Comparison of ENCODE assay signal across 13 cellular contexts in genomic region chr17:75133001-75133400, GRCh38. TPM values are rescaled to one million over a fixed set of nuclear protein-coding genes. Genes with fewer than 3 reads are reported as not detected.
DNase-seq lines count a peak whose midpoint lies in the region; ATAC-seq, FAIRE-seq and TF ChIP-seq lines count a peak whose summit lies in the region.
"Had no signal": no experiment of that assay in that cellular context is flagged by ENCODE, and none has a peak within 500 bp of the region (broad histone marks: within the 10 kb centered on the region; RNA-seq: fewer than 3 reads in every experiment).

No MANE protein-coding gene starts in this region.

- peaks cover 4% of the 10 kb centered on the region for H4K20me1 ChIP-seq in osteoblast (ENCODE audit: insufficient read depth, low read length)

- H3K79me2 ChIP-seq in osteoblast (ENCODE audit: insufficient read depth, low read length) = peaks cover 4% of the 10 kb centered on the region

- peak overlapping the region; percentile 19 for H3K4me3 Mint-ChIP-seq in activated T-cell treated with anti-CD3 and anti-CD28 coated beads, Interleukin-2, amount 50 U/mL, for 4 hours

- H2AFZ ChIP-seq in osteoblast (ENCODE audit: low read length) = no peak overlapping the region

- H3K4me3 ChIP-seq in SK-N-MC = no peak overlapping the region
- H3K4me3 ChIP-seq in osteoblast (ENCODE audit: insufficient read depth, low read length) = no peak overlapping the region
- H3K4me3 ChIP-seq: gastroesophageal sphincter had no signal

- no peak for ATAC-seq in activated T-cell treated with anti-CD3 and anti-CD28 coated beads, Interleukin-2, amount 50 U/mL, for 4 hours
- ATAC-seq: gastroesophageal sphincter had no signal

- no peak overlapping the region for H3K4me2 ChIP-seq in osteoblast (ENCODE audit: insufficient read depth, low read length)

- H3K9me3 Mint-ChIP-seq in activated T-cell treated with anti-CD3 and anti-CD28 coated beads, Interleukin-2, amount 50 U/mL, for 4 hours = no peaks in the 10 kb centered on the region
- H3K9me3 Mint-ChIP-seq: endodermal cell had no signal

- H3K36me3 ChIP-seq in SK-N-MC (ENCODE audit: insufficient read depth, low read length) (peaks cover 36% of the 10 kb centered on the region), osteoblast (ENCODE audit: insufficient read depth, low read length) (peaks cover 34% of the 10 kb centered on the region)

- no peak for DNase-seq in activated T-cell treated with anti-CD3 and anti-CD28 coated beads, Interleukin-2, amount 50 U/mL, for 4 hours
- no peak for DNase-seq in activated T-cell treated with anti-CD3 and anti-CD28 coated beads, Interleukin-2, amount 50 U/mL, for 1 hour
- DNase-seq in SK-N-MC (ENCODE audit: low read depth, low spot score) (no peak), osteoblast (ENCODE audit: insufficient read length, low spot score, missing footprints) (peak; percentile 44), urothelium cell line (ENCODE audit: low spot score) (no peak), NCI-H2029 treated with DMSO at 0.1 percent for 48 hours (lab: John Stamatoyannopoulos, UW) (no peak)
- DNase-seq: endodermal cell, islet precursor cell, NCI-H2029, SHP77 had no signal

- H3K9ac ChIP-seq in SK-N-MC (ENCODE audit: insufficient read length) = no peak overlapping the region

- H3K27me3 Mint-ChIP-seq in activated T-cell treated with anti-CD3 and anti-CD28 coated beads, Interleukin-2, amount 50 U/mL, for 4 hours (ENCODE audit: low read depth) = no peaks in the 10 kb centered on the region

- peaks cover 12% of the 10 kb centered on the region for H3K4me1 Mint-ChIP-seq in activated T-cell treated with anti-CD3 and anti-CD28 coated beads, Interleukin-2, amount 50 U/mL, for 4 hours (ENCODE audit: low read depth)

- H3K9me3 ChIP-seq in SK-N-MC (ENCODE audit: low read depth, low read length) (no peaks in the 10 kb centered on the region), osteoblast (ENCODE audit: low read depth, low read length) (no peaks in the 10 kb centered on the region)
- H3K9me3 ChIP-seq: gastroesophageal sphincter had no signal

- peaks cover 14% of the 10 kb centered on the region for H3K36me3 Mint-ChIP-seq in activated T-cell treated with anti-CD3 and anti-CD28 coated beads, Interleukin-2, amount 50 U/mL, for 4 hours (ENCODE audit: insufficient read depth)

- TF ChIP-seq CTCF in osteoblast (IDR thresholded peaks at IDR 0.05; ENCODE audit: extremely low read depth, low read depth, low read length) = no peak

- no peaks in the 10 kb centered on the region for H3K27me3 ChIP-seq in osteoblast (ENCODE audit: insufficient read depth, low read length)
- H3K27me3 ChIP-seq: gastroesophageal sphincter had no signal

- FAIRE-seq in urothelium cell line (lab: Jason Lieb, UNC) = no peak
- FAIRE-seq: bronchial epithelial cell, GM12891 had no signal

- H3K27ac ChIP-seq in SK-N-MC (peak overlapping the region; percentile 74; the same call in 1 of the 2 replicates), osteoblast (ENCODE audit: low read depth, low read length) (no peak overlapping the region)

- peaks cover 7% of the 10 kb centered on the region for H3K4me1 ChIP-seq in osteoblast (ENCODE audit: insufficient read depth, low read length)

RNA-seq across cellular contexts. Expression of gene NT5C, which starts 1.5 kb away (rescaled TPM):
- total RNA-seq in activated T-cell treated with anti-CD3 and anti-CD28 coated beads, Interleukin-2, amount 50 U/mL, for 4 hours = 100 to 1,000 TPM in 1 of 3 donors, 10 to 100 TPM in 2; 91.0 to 103 (median 91.4) TPM
- 48.1 and 53.9 TPM in 2 replicates for total RNA-seq in osteoblast

RNA-seq across cellular contexts. Expression of gene JPT1, which starts 21.3 kb away (rescaled TPM):
- total RNA-seq in activated T-cell treated with anti-CD3 and anti-CD28 coated beads, Interleukin-2, amount 50 U/mL, for 4 hours = 100 to 1,000 TPM; 161 to 182 (median 167) TPM
- 55.7 and 60.8 TPM in 2 replicates for total RNA-seq in osteoblast

RNA-seq across cellular contexts. Expression of gene ARMC7, which starts 23.2 kb away (rescaled TPM):
- total RNA-seq in activated T-cell treated with anti-CD3 and anti-CD28 coated beads, Interleukin-2, amount 50 U/mL, for 4 hours = 10 to 100 TPM; 13.2 to 14.4 (median 13.7) TPM
- 3.2 and 3.3 TPM in 2 replicates for total RNA-seq in osteoblast

RNA-seq across cellular contexts. Expression of gene SLC16A5, which starts 45.2 kb away (rescaled TPM):
- total RNA-seq in activated T-cell treated with anti-CD3 and anti-CD28 coated beads, Interleukin-2, amount 50 U/mL, for 4 hours = 1 to 10 TPM in 1 of 3 donors, under 1 TPM in 2; 0.53 to 1.2 (median 0.55) TPM
- total RNA-seq in osteoblast = 16.3 and 19.2 TPM in 2 replicates

RNA-seq across cellular contexts. Expression of gene SUMO2, which starts 49.8 kb away (rescaled TPM):
- total RNA-seq in activated T-cell treated with anti-CD3 and anti-CD28 coated beads, Interleukin-2, amount 50 U/mL, for 4 hours = 100 to 1,000 TPM; 594 to 609 (median 599) TPM
- 92.6 and 96.4 TPM in 2 replicates for total RNA-seq in osteoblast
